In genomic region chr4:150874386-150875226, GRCh38 we compare ENCODE assay signal across 14 cellular contexts.
DNase-seq lines count a peak whose midpoint lies in the region; ATAC-seq and TF ChIP-seq lines count a peak whose summit lies in the region.
"Had no signal": no experiment of that assay in that cellular context is flagged by ENCODE, and none has a peak within 500 bp of the region (broad histone marks: within the 10 kb centered on the region; RNA-seq: fewer than 3 reads in every experiment).

No MANE protein-coding gene starts in this region.

- DNase-seq in activated naive CD4-positive, alpha-beta T cell treated with anti-CD3 and anti-CD28 coated beads for 36 hours = no peak
- DNase-seq in activated naive CD4-positive, alpha-beta T cell (lab: John Stamatoyannopoulos, UW) = no peak
- DNase-seq in effector memory CD8-positive, alpha-beta T cell = no peak
- peak; percentile 21 for DNase-seq in kidney epithelial cell (ENCODE audit: low read depth)
- peak; percentile 42 to 61 for DNase-seq in thyroid gland
- DNase-seq in activated CD4-positive, CD25-positive, alpha-beta regulatory T cell treated with anti-CD3 and anti-CD28 coated beads, Interleukin-2, amount 50 U/mL, for 72 hours = no peak
- DNase-seq: activated CD4-positive, alpha-beta T cell treated with anti-CD3 and anti-CD28 coated beads for 36 hours; activated T-cell treated with anti-CD3 and anti-CD28 coated beads, Interleukin-2, amount 50 U/mL, for 1 hour; left colon; testis had no signal

- intact Hi-C loops in activated naive CD4-positive, alpha-beta T cell treated with anti-CD3 and anti-CD28 coated beads for 36 hours (cut with micrococcal nuclease) = no loop called here
- intact Hi-C loops in thyroid gland (cut with DNase I) = no loop called here

- H3K4me3 ChIP-seq in kidney epithelial cell (ENCODE audit: low read depth, low read length) = no peak overlapping the region
- H3K4me3 ChIP-seq in thyroid gland (replicated peaks in 1 of 3) = no peak overlapping the region
- H3K4me3 ChIP-seq: A549, testis had no signal

- H3K27ac ChIP-seq in thyroid gland = no peak overlapping the region
- H3K27ac ChIP-seq: A549, testis had no signal

- CTCF ChIA-PET in activated naive CD4-positive, alpha-beta T cell treated with anti-CD3 and anti-CD28 coated beads for 36 hours (lab: Charles Lee) = interaction anchor here (1.9 kb wide), 1 partner anchor 8 kb away, joined by 8 read pairs; no protein-coding TSS in a partner anchor

- H3K36me3 ChIP-seq in kidney epithelial cell (ENCODE audit: control insufficient read depth, insufficient read depth, low read length) = no peaks in the 10 kb centered on the region
- no peaks in the 10 kb centered on the region for H3K36me3 ChIP-seq in thyroid gland

- WGBS in thyroid gland, 2 donors = 66 to 72% methylated on average over 6 of the region's 6 CpGs

- no peak overlapping the region for H3K4me3 Mint-ChIP-seq in activated naive CD4-positive, alpha-beta T cell treated with anti-CD3 and anti-CD28 coated beads for 36 hours
- H3K4me3 Mint-ChIP-seq in effector memory CD8-positive, alpha-beta T cell = no peak overlapping the region
- H3K4me3 Mint-ChIP-seq: activated CD4-positive, alpha-beta T cell treated with anti-CD3 and anti-CD28 coated beads for 36 hours; nephron had no signal

- no peak for ATAC-seq in effector memory CD8-positive, alpha-beta T cell (replicated peaks)
- ATAC-seq in GM18870 (IDR thresholded peaks at IDR 0.05; ENCODE audit: unreplicated experiment) = no peak
- ATAC-seq in HG02852 (IDR thresholded peaks at IDR 0.05; ENCODE audit: unreplicated experiment) = no peak
- ATAC-seq: A549; activated CD4-positive, alpha-beta T cell treated with anti-CD3 and anti-CD28 coated beads for 36 hours; left colon had no signal

- H3K27ac Mint-ChIP-seq in activated naive CD4-positive, alpha-beta T cell treated with anti-CD3 and anti-CD28 coated beads for 36 hours = peak overlapping the region; percentile 10
- peak overlapping the region; percentile 10 to 26 for H3K27ac Mint-ChIP-seq in effector memory CD8-positive, alpha-beta T cell
- H3K27ac Mint-ChIP-seq: activated CD4-positive, alpha-beta T cell treated with anti-CD3 and anti-CD28 coated beads for 36 hours; nephron had no signal

- TF ChIP-seq CTCF in kidney epithelial cell (IDR thresholded peaks at IDR 0.05; ENCODE audit: insufficient read depth, low read length, poor library complexity, severe bottlenecking) (no peak), thyroid gland (IDR thresholded peaks at IDR 0.05) (no peak)

- peaks cover 32% of the 10 kb centered on the region for H3K36me3 Mint-ChIP-seq in activated naive CD4-positive, alpha-beta T cell treated with anti-CD3 and anti-CD28 coated beads for 36 hours (ENCODE audit: low read depth)
- peaks cover 18% of the 10 kb centered on the region for H3K36me3 Mint-ChIP-seq in effector memory CD8-positive, alpha-beta T cell (ENCODE audit: insufficient read depth)

- no peak for TF ChIP-seq POLR2A in thyroid gland (IDR thresholded peaks at IDR 0.05)

- H3K9me3 Mint-ChIP-seq in activated naive CD4-positive, alpha-beta T cell treated with anti-CD3 and anti-CD28 coated beads for 36 hours = peaks cover 10% of the 10 kb centered on the region
- peaks cover 0 to 1% of the 10 kb centered on the region in 2 donors for H3K9me3 Mint-ChIP-seq in effector memory CD8-positive, alpha-beta T cell

- H3K27me3 Mint-ChIP-seq in activated naive CD4-positive, alpha-beta T cell treated with anti-CD3 and anti-CD28 coated beads for 36 hours (ENCODE audit: low read depth) = no peaks in the 10 kb centered on the region
- no peaks in the 10 kb centered on the region for H3K27me3 Mint-ChIP-seq in effector memory CD8-positive, alpha-beta T cell
- H3K27me3 Mint-ChIP-seq: activated CD4-positive, alpha-beta T cell treated with anti-CD3 and anti-CD28 coated beads for 36 hours had no signal

- peaks cover 0 to 4% of the 10 kb centered on the region in 2 donors for H3K4me1 ChIP-seq in thyroid gland
- H3K4me1 ChIP-seq: A549, testis had no signal

- H3K27me3 ChIP-seq in kidney epithelial cell (ENCODE audit: control insufficient read depth, insufficient read depth, low read length) = no peaks in the 10 kb centered on the region
- H3K27me3 ChIP-seq in thyroid gland = no peaks in the 10 kb centered on the region
- H3K27me3 ChIP-seq: testis had no signal

- H3K4me1 Mint-ChIP-seq in activated naive CD4-positive, alpha-beta T cell treated with anti-CD3 and anti-CD28 coated beads for 36 hours (ENCODE audit: low read depth) = peaks cover 4% of the 10 kb centered on the region
- H3K4me1 Mint-ChIP-seq in effector memory CD8-positive, alpha-beta T cell (ENCODE audit: low read depth in 2 of 2) = peaks cover 6 to 14% of the 10 kb centered on the region in 2 donors
- H3K4me1 Mint-ChIP-seq: nephron had no signal

- no peaks in the 10 kb centered on the region for H3K9me3 ChIP-seq in thyroid gland
- H3K9me3 ChIP-seq: A549, testis had no signal

Comparison
In these comparisons a context has a peak if more than half of its experiments do, and no peak if none do; other contexts are left out.
1. DNase-seq: peak in kidney epithelial cell (single experiment) and thyroid gland (2 of 2); none in activated naive CD4-positive, alpha-beta T cell treated with anti-CD3 and anti-CD28 coated beads for 36 hours (single experiment), activated naive CD4-positive, alpha-beta T cell (0 of 4), effector memory CD8-positive, alpha-beta T cell (0 of 3) and activated CD4-positive, CD25-positive, alpha-beta regulatory T cell treated with anti-CD3 and anti-CD28 coated beads, Interleukin-2, amount 50 U/mL, for 72 hours (single experiment).